In genomic region chr18:62224229-62224628, GRCh38 we compare ENCODE assay signal across 9 cellular contexts.
"Had no signal": no experiment of that assay in that cellular context is flagged by ENCODE, and none has a peak within 500 bp of the region (broad histone marks: within the 10 kb centered on the region; RNA-seq: fewer than 3 reads in every experiment).

No MANE protein-coding gene starts in this region.

- H3K4me3 Mint-ChIP-seq: HFFc6, IgD-negative memory B cell had no signal

- H3K27ac Mint-ChIP-seq: HFFc6, IgD-negative memory B cell had no signal

- DNase-seq: GM23248, GOT3, H7, HCEC 1CT, HFFc6, KBM-7 had no signal

- H3K4me2 ChIP-seq: KMS-11 had no signal

- H3K9ac ChIP-seq: GM23248, KMS-11 had no signal

- H2AFZ ChIP-seq: GM23248 had no signal

- H3K27ac ChIP-seq: GM23248, HL-60, KMS-11 had no signal

- H3K4me3 ChIP-seq: GM23248 had no signal

- H3K27me3 Mint-ChIP-seq: IgD-negative memory B cell had no signal
